Comparison of ENCODE assay signal across 15 cellular contexts in the genomic region with DNA sequence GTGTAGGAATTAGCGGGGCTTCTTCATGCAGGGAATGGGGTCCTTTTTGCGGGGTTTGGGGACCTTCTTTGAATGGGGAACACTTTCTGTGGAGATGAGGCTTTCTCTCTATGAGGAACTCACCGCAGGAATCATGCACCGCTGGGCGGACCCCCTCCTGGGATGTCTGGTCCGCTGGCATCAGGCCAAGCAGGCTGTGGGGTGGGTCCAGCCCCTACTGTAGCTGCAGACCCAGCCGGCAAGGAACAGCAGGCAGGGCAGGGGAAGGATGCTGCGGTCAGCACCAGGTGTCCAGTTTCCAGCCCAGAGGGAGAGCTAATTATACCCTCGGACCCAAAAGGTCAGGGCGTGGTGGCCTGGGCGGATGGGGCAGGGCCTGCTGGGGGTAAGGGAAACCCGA. TPM values are rescaled to one million over a fixed set of nuclear protein-coding genes. Genes with fewer than 3 reads are reported as not detected.
DNase-seq lines count a peak whose midpoint lies in the region; ATAC-seq and TF ChIP-seq lines count a peak whose summit lies in the region.
"Had no signal": no experiment of that assay in that cellular context is flagged by ENCODE, and none has a peak within 500 bp of the region (broad histone marks: within the 10 kb centered on the region; RNA-seq: fewer than 3 reads in every experiment).

No MANE protein-coding gene starts in this region.

- H3K27ac ChIP-seq in osteoblast (ENCODE audit: low read depth, low read length) = no peak overlapping the region
- H3K27ac ChIP-seq: epithelial cell of prostate, ovary had no signal

- intact Hi-C loops in activated B cell treated with CpG ODN at 0.5 μM for 24 hours (cut with micrococcal nuclease) = loop anchor here (1.0 kb wide), 1 partner anchor 27 kb away; no protein-coding TSS in a partner anchor

- no peaks in the 10 kb centered on the region for H3K79me2 ChIP-seq in osteoblast (ENCODE audit: insufficient read depth, low read length)

- no peaks in the 10 kb centered on the region for H4K20me1 ChIP-seq in osteoblast (ENCODE audit: insufficient read depth, low read length)

- peak overlapping the region; percentile 76 for H3K27ac Mint-ChIP-seq in activated B cell treated with CpG ODN at 0.5 μM for 24 hours
- H3K27ac Mint-ChIP-seq: activated CD8-positive, alpha-beta T cell treated with anti-CD3 and anti-CD28 coated beads, Interleukin-2, amount 10 ng/mL, durations not matched to agents 7 days and 5 days had no signal

- POLR2A ChIA-PET in activated B cell treated with CpG ODN at 0.5 μM for 24 hours (lab: Charles Lee) = interaction anchor here (0.6 to 10.8 kb wide), 4 partner anchors 16 to 92 kb away, joined by 3 to 282 read pairs (median 7); a partner anchor contains a TSS

- no peak for TF ChIP-seq CTCF in GM12865 (IDR thresholded peaks at IDR 0.05; ENCODE audit: insufficient read depth, low read depth, low read length, missing control alignments)
- TF ChIP-seq CTCF in activated B cell treated with CpG ODN at 0.5 μM for 24 hours (IDR thresholded peaks at IDR 0.05) = no peak
- no peak for TF ChIP-seq CTCF in osteoblast (IDR thresholded peaks at IDR 0.05; ENCODE audit: extremely low read depth, low read depth, low read length)

- no peak overlapping the region for H2AFZ ChIP-seq in osteoblast (ENCODE audit: low read length)

- DNase-seq in GM12865 (ENCODE audit: low read depth) = peak; percentile 63
- DNase-seq in NAMALWA (ENCODE audit: low spot score) = peak; percentile 86
- DNase-seq in activated B cell treated with CpG ODN at 0.5 μM for 24 hours = peak; percentile 68
- DNase-seq in osteoblast (ENCODE audit: insufficient read length, low spot score, missing footprints) = peak; percentile 68
- DNase-seq in superior temporal gyrus (ENCODE audit: extremely low spot score) = no peak
- DNase-seq in DMS53 (lab: John Stamatoyannopoulos, UW) = no peak
- no peak for DNase-seq in MV-4-11 (lab: John Stamatoyannopoulos, UW)
- DNase-seq: activated CD8-positive, alpha-beta T cell treated with anti-CD3 and anti-CD28 coated beads, Interleukin-2, amount 10 ng/mL, durations not matched to agents 7 days and 5 days; DND-41; mesendoderm; NCI-H2029; ovary had no signal

- H3K9me3 Mint-ChIP-seq in activated B cell treated with CpG ODN at 0.5 μM for 24 hours = no peaks in the 10 kb centered on the region

- ATAC-seq in activated B cell treated with CpG ODN at 0.5 μM for 24 hours (ENCODE audit: low read depth) = no peak
- no peak for ATAC-seq in GM21447 (IDR thresholded peaks at IDR 0.05; ENCODE audit: unreplicated experiment)
- ATAC-seq: activated CD8-positive, alpha-beta T cell treated with anti-CD3 and anti-CD28 coated beads, Interleukin-2, amount 10 ng/mL, durations not matched to agents 7 days and 5 days had no signal

- H3K4me2 ChIP-seq in osteoblast (ENCODE audit: insufficient read depth, low read length) = no peak overlapping the region

- no peaks in the 10 kb centered on the region for H3K27me3 Mint-ChIP-seq in activated B cell treated with CpG ODN at 0.5 μM for 24 hours

- H3K27me3 ChIP-seq in osteoblast (ENCODE audit: insufficient read depth, low read length) = peaks cover 14% of the 10 kb centered on the region
- H3K27me3 ChIP-seq: ovary had no signal

- no peaks in the 10 kb centered on the region for H3K9me3 ChIP-seq in osteoblast (ENCODE audit: low read depth, low read length)
- H3K9me3 ChIP-seq: ovary had no signal

- peaks cover 5% of the 10 kb centered on the region for H3K36me3 Mint-ChIP-seq in activated B cell treated with CpG ODN at 0.5 μM for 24 hours (ENCODE audit: low read depth)

- no peaks in the 10 kb centered on the region for H3K36me3 ChIP-seq in osteoblast (ENCODE audit: insufficient read depth, low read length)
- H3K36me3 ChIP-seq: ovary had no signal

- peak overlapping the region; percentile 62 for H3K4me3 Mint-ChIP-seq in activated B cell treated with CpG ODN at 0.5 μM for 24 hours
- H3K4me3 Mint-ChIP-seq: activated CD8-positive, alpha-beta T cell treated with anti-CD3 and anti-CD28 coated beads, Interleukin-2, amount 10 ng/mL, durations not matched to agents 7 days and 5 days had no signal

- peaks cover 5% of the 10 kb centered on the region for H3K4me1 ChIP-seq in osteoblast (ENCODE audit: insufficient read depth, low read length)

- H3K4me3 ChIP-seq in GM12865 (ENCODE audit: low read depth, low read length) (no peak overlapping the region), osteoblast (ENCODE audit: insufficient read depth, low read length) (no peak overlapping the region)
- H3K4me3 ChIP-seq: ovary had no signal

- peaks cover 72% of the 10 kb centered on the region for H3K4me1 Mint-ChIP-seq in activated B cell treated with CpG ODN at 0.5 μM for 24 hours

- CTCF ChIA-PET in activated B cell treated with CpG ODN at 0.5 μM for 24 hours (lab: Charles Lee) = interaction anchor here (1.1 kb wide), 1 partner anchor 19 kb away, joined by 3 read pairs; no protein-coding TSS in a partner anchor

RNA-seq across cellular contexts. Expression of a gene that starts 1.8 kb away (rescaled TPM):
- total RNA-seq in activated B cell treated with CpG ODN at 0.5 μM for 24 hours = 1.1 and 1.4 TPM in 2 replicates
- total RNA-seq in osteoblast = not detected in 2 replicates
- total RNA-seq: activated CD8-positive, alpha-beta T cell treated with anti-CD3 and anti-CD28 coated beads, Interleukin-2, amount 10 ng/mL, durations not matched to agents 7 days and 5 days; glomerular endothelial cell had no signal

RNA-seq across cellular contexts. Expression of a gene that starts 15.8 kb away (rescaled TPM):
- total RNA-seq in activated B cell treated with CpG ODN at 0.5 μM for 24 hours (280 and 324 TPM in 2 replicates), osteoblast (0.36 TPM in 1 of 2 replicates, not detected in the other)
- total RNA-seq: glomerular endothelial cell had no signal

RNA-seq across cellular contexts. Expression of a gene that starts 41.8 kb away (rescaled TPM):
- total RNA-seq in activated B cell treated with CpG ODN at 0.5 μM for 24 hours (70.8 and 72.1 TPM in 2 replicates), osteoblast (47.1 and 56.5 TPM in 2 replicates)

RNA-seq across cellular contexts. Expression of a gene that starts 42.1 kb away (rescaled TPM):
- 0.29 and 0.67 TPM in 2 replicates for total RNA-seq in activated B cell treated with CpG ODN at 0.5 μM for 24 hours
- total RNA-seq in osteoblast = 0.29 and 0.36 TPM in 2 replicates
- total RNA-seq: glomerular endothelial cell had no signal

RNA-seq across cellular contexts. Expression of a gene that starts 50.4 kb away (rescaled TPM):
- total RNA-seq in activated B cell treated with CpG ODN at 0.5 μM for 24 hours (58.8 and 65.5 TPM in 2 replicates), osteoblast (14.7 and 15.6 TPM in 2 replicates)

Comparison
In these comparisons a context has a peak if more than half of its experiments do, and no peak if none do; other contexts are left out.
1. DNase-seq: peak in GM12865 (single experiment), NAMALWA (single experiment), activated B cell treated with CpG ODN at 0.5 μM for 24 hours (single experiment) and osteoblast (single experiment); none in superior temporal gyrus (single experiment), DMS53 (single experiment) and MV-4-11 (single experiment).
2. RNA of a gene that starts 15.8 kb away (total RNA-seq): 280 to 324 TPM in activated B cell treated with CpG ODN at 0.5 μM for 24 hours; 0.36 TPM in osteoblast; every median in the first group is over 100 times any median in the second.